8 cellular contexts compared by ENCODE assay signal in the genomic region with DNA sequence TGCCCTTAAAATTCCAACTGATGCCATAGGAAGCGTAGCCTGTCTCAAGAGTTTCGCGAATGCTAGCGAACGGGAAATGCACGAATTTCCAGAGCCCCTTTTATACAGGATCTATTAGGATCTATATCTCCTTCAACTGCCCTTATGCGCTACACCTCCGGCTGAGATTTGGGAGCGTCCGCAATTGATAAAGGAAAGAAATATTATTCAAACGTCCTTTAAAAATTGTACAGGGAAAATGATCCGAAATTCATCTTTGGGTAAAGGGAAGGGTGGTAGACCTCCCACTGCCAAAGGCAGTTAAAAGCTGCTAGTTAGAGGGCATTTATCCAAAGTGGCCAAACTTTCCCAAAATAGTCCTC. TPM values are rescaled to one million over a fixed set of nuclear protein-coding genes. Genes with fewer than 3 reads are reported as not detected.
DNase-seq lines count a peak whose midpoint lies in the region; TF ChIP-seq lines count a peak whose summit lies in the region.

No MANE protein-coding gene starts in this region.

- no peaks in the 10 kb centered on the region for H3K9me3 ChIP-seq in ES-I3 (ENCODE audit: control insufficient read depth, insufficient read depth, low read length)
- no peaks in the 10 kb centered on the region for H3K9me3 ChIP-seq in SK-N-MC (ENCODE audit: low read depth, low read length)

- TF ChIP-seq CTCF in fibroblast of villous mesenchyme (IDR thresholded peaks at IDR 0.05; ENCODE audit: insufficient read depth, low read depth, low read length), result no peak

- H3K27ac ChIP-seq in SK-N-MC, result no peak overlapping the region

- H3K36me3 ChIP-seq in ES-I3 (ENCODE audit: insufficient read depth, low read length) (no peaks in the 10 kb centered on the region), SK-N-MC (ENCODE audit: insufficient read depth, low read length) (no peaks in the 10 kb centered on the region)

- peak overlapping the region; percentile 78 for H3K4me3 ChIP-seq in SK-N-MC
- peak overlapping the region; percentile 76 for H3K4me3 ChIP-seq in fibroblast of villous mesenchyme (ENCODE audit: low read depth, low read length)

- peaks cover 4% of the 10 kb centered on the region; the same call in 1 of the 2 replicates for H3K4me1 ChIP-seq in ES-I3 (ENCODE audit: insufficient read depth, low read length)

- H3K9ac ChIP-seq in ES-I3 (ENCODE audit: low read depth, low read length), result peak overlapping the region; percentile 58
- H3K9ac ChIP-seq in SK-N-MC (ENCODE audit: insufficient read length), result no peak overlapping the region

- DNase-seq in SK-N-MC (ENCODE audit: low read depth, low spot score), result no peak
- no peak for DNase-seq in fibroblast of villous mesenchyme (ENCODE audit: low read depth)
- peak; percentile 31 for DNase-seq in putamen (ENCODE audit: low spot score)
- DNase-seq in dedifferentiated amniotic fluid mesenchymal stem cell (ENCODE audit: extremely low spot score), result no peak
- no peak for DNase-seq in LoVo (ENCODE audit: low spot score)
- no peak for DNase-seq in AG08395 (ENCODE audit: low spot score)
- no peak for DNase-seq in foreskin melanocyte

RNA-seq across cellular contexts. Expression of a gene that starts 0.6 kb away (rescaled TPM):
- under 0.01 and 0.32 TPM in 2 replicates for total RNA-seq in fibroblast of villous mesenchyme
